ENCODE assay signal across 1 cellular context in the genomic region with DNA sequence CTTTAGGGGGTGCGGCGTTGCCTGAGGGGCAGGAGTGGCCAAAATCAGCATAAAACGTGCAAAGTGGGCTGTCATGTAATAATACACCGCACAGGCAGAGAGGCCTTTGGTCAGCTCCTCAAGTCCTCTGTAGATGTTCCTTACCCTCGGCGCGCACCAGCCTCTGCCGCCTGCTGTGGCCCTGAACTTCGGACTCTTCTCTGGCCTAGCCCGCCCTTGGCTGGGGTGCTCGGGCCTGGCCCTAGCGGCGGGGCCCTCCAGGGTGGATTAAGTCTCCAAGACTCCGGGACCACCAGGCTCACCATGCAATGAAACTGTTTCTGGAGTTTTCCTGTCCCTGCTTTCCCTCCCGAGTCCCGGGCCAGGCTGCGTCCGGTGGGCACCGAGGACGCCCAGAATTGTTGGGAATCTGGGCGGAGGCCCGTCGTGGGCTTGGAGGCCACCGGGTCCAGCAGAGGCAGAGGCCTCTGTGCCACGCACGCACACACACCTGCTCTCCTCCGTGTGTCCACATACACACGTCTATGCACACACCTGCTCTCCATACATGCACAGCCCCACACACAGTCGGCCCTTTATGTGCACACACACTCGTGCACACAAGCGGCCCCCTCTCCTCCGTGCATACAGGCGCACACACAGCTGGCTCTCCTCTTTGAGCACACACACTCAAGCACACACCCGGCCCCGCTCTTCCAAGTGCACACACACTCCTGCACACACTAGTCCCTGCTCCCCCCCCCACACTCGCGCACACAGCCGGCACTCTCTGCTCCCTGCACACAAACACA.
TF ChIP-seq lines count a peak whose summit lies in the region.

No MANE protein-coding gene starts in this region.

TF ChIP-seq in GM23338, 12 proteins besides CTCF, POLR2A, EP300 and RAD21 (continued from another document):
- TF ChIP-seq, protein P1, sequence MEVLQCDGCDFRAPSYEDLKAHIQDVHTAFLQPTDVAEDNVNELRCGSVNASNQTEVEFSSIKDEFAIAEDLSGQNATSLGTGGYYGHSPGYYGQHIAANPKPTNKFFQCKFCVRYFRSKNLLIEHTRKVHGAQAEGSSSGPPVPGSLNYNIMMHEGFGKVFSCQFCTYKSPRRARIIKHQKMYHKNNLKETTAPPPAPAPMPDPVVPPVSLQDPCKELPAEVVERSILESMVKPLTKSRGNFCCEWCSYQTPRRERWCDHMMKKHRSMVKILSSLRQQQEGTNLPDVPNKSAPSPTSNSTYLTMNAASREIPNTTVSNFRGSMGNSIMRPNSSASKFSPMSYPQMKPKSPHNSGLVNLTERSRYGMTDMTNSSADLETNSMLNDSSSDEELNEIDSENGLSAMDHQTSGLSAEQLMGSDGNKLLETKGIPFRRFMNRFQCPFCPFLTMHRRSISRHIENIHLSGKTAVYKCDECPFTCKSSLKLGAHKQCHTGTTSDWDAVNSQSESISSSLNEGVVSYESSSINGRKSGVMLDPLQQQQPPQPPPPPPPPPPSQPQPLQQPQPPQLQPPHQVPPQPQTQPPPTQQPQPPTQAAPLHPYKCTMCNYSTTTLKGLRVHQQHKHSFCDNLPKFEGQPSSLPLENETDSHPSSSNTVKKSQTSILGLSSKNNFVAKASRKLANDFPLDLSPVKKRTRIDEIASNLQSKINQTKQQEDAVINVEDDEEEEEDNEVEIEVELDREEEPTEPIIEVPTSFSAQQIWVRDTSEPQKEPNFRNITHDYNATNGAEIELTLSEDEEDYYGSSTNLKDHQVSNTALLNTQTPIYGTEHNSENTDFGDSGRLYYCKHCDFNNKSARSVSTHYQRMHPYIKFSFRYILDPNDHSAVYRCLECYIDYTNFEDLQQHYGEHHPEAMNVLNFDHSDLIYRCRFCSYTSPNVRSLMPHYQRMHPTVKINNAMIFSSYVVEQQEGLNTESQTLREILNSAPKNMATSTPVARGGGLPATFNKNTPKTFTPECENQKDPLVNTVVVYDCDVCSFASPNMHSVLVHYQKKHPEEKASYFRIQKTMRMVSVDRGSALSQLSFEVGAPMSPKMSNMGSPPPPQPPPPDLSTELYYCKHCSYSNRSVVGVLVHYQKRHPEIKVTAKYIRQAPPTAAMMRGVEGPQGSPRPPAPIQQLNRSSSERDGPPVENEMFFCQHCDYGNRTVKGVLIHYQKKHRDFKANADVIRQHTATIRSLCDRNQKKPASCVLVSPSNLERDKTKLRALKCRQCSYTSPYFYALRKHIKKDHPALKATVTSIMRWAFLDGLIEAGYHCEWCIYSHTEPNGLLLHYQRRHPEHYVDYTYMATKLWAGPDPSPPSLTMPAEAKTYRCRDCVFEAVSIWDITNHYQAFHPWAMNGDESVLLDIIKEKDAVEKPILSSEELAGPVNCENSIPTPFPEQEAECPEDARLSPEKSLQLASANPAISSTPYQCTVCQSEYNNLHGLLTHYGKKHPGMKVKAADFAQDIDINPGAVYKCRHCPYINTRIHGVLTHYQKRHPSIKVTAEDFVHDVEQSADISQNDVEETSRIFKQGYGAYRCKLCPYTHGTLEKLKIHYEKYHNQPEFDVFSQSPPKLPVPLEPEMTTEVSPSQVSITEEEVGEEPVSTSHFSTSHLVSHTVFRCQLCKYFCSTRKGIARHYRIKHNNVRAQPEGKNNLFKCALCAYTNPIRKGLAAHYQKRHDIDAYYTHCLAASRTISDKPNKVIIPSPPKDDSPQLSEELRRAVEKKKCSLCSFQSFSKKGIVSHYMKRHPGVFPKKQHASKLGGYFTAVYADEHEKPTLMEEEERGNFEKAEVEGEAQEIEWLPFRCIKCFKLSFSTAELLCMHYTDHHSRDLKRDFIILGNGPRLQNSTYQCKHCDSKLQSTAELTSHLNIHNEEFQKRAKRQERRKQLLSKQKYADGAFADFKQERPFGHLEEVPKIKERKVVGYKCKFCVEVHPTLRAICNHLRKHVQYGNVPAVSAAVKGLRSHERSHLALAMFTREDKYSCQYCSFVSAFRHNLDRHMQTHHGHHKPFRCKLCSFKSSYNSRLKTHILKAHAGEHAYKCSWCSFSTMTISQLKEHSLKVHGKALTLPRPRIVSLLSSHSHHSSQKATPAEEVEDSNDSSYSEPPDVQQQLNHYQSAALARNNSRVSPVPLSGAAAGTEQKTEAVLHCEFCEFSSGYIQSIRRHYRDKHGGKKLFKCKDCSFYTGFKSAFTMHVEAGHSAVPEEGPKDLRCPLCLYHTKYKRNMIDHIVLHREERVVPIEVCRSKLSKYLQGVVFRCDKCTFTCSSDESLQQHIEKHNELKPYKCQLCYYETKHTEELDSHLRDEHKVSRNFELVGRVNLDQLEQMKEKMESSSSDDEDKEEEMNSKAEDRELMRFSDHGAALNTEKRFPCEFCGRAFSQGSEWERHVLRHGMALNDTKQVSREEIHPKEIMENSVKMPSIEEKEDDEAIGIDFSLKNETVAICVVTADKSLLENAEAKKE (CRISPR knock-in tag; IDR thresholded peaks at IDR 0.05), result no peak
